10 cellular contexts compared by ENCODE assay signal in genomic region chr11:113242767-113243397, GRCh38.
DNase-seq lines count a peak whose midpoint lies in the region; ATAC-seq, FAIRE-seq and TF ChIP-seq lines count a peak whose summit lies in the region.
"Had no signal": no experiment of that assay in that cellular context is flagged by ENCODE, and none has a peak within 500 bp of the region (broad histone marks: within the 10 kb centered on the region; RNA-seq: fewer than 3 reads in every experiment).

No MANE protein-coding gene starts in this region.

- H3K27ac ChIP-seq in kidney (ENCODE audit: low read depth in 2 of 2, low read length in 2 of 2), result peak overlapping the region in 1 of 2 donors; percentile 26

- H3K4me3 ChIP-seq in astrocyte of the cerebellum (ENCODE audit: low read depth, low read length) (peak overlapping the region; percentile 34), kidney (ENCODE audit: low read length in 2 of 2) (peak overlapping the region; percentile 21 to 38)

- FAIRE-seq in kidney (lab: Jason Lieb, UNC), result no peak
- FAIRE-seq: A204.1 had no signal

- no peak overlapping the region for H3K9ac ChIP-seq in kidney (ENCODE audit: low read length in 2 of 2)

- H3K36me3 ChIP-seq in kidney (ENCODE audit: control insufficient read depth in 1 of 2, insufficient read depth in 2 of 2, low read length in 2 of 2), result no peaks in the 10 kb centered on the region

- H3K9me3 ChIP-seq in kidney (ENCODE audit: control insufficient read depth in 1 of 2, low read length in 2 of 2), result no peaks in the 10 kb centered on the region

- no peaks in the 10 kb centered on the region for H3K4me1 ChIP-seq in kidney (ENCODE audit: control insufficient read depth in 1 of 2, insufficient read depth in 1 of 2, low read depth in 1 of 2, low read length in 2 of 2)

- intact Hi-C loops in kidney (cut with DNase I), result no loop called here

- in situ Hi-C loops in astrocyte of the cerebellum (cut with HindIII; ENCODE audit: low sequenced_read_pairs), result no loop called here

- no peak for ATAC-seq in GM21423 (IDR thresholded peaks at IDR 0.05; ENCODE audit: unreplicated experiment)

- TF ChIP-seq CTCF in astrocyte of the cerebellum (IDR thresholded peaks at IDR 0.05; ENCODE audit: low read depth, low read length, missing control alignments) (no peak), kidney (IDR thresholded peaks at IDR 0.05; ENCODE audit: borderline replicate concordance, extremely low read depth, insufficient read depth) (no peak)

- DNase-seq in NCI-H2029 (lab: John Stamatoyannopoulos, UW), result peak; percentile 36
- no peak for DNase-seq in NCI-H2029 treated with DMSO at 0.1 percent for 48 hours (lab: John Stamatoyannopoulos, UW)
- peak; percentile 43 for DNase-seq in astrocyte of the cerebellum (ENCODE audit: low read depth)
- DNase-seq in kidney, result no peak
- peak; percentile 33 for DNase-seq in stromal cell of bone marrow (ENCODE audit: low read depth)
- DNase-seq in SW 1271 (lab: John Stamatoyannopoulos, UW), result no peak
- no peak for DNase-seq in NCI-H146 (lab: John Stamatoyannopoulos, UW)
- DNase-seq: naive B cell had no signal

Comparison
In these comparisons a context has a peak if more than half of its experiments do, and no peak if none do; other contexts are left out.
1. DNase-seq: peak in NCI-H2029 (single experiment), astrocyte of the cerebellum (single experiment) and stromal cell of bone marrow (single experiment); none in NCI-H2029 treated with DMSO at 0.1 percent for 48 hours (single experiment), kidney (single experiment), SW 1271 (0 of 2) and NCI-H146 (single experiment).